8 cellular contexts compared by ENCODE assay signal in the genomic region with DNA sequence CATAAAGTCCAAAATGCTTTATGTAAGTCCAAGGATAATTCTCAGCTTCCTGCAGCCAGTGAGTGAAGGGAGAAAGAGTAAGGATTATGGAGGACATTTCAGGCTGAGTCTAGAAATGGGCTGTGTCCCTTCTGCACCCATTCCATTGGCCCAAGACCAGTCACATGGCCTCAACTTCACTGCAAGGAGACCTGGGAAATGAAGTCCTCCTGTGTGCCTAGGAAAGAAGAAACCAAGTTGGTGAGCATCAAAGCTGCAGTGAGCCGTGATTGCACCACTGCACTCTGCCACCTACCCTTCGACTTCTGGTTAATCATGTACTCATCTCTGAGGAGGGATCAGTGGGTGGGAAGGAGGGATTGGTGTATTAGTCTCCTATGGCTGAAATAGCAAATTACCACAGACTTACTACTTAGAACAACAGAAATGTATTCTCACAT. TPM values are rescaled to one million over a fixed set of nuclear protein-coding genes. Genes with fewer than 3 reads are reported as not detected.
A peak's percentile ranks its signal among the peaks of the same experiment; 100 is the strongest.
DNase-seq lines count a peak whose midpoint lies in the region; ATAC-seq and TF ChIP-seq lines count a peak whose summit lies in the region.

No MANE protein-coding gene starts in this region.

- CTCF ChIA-PET in IMR-90 (lab: Yijun Ruan, JAX): no interaction called here

- POLR2A ChIA-PET in IMR-90 (lab: Charles Lee; ENCODE audit: unreplicated experiment): no interaction called here

- 0 out of 2 replicates have a peak, but pooled peaks cover 5% of the 10 kb centered on the region for H4K20me1 ChIP-seq in IMR-90 (ENCODE audit: insufficient read depth, low read length)

- H2AFZ ChIP-seq in IMR-90 (replicated peaks; ENCODE audit: low read length, poor library complexity): no peak overlapping the region

- DNase-seq in Ammon's horn (ENCODE audit: low spot score) (peak; percentile 80), GM19238 (ENCODE audit: insufficient read length, low spot score) (peak; percentile 63), IMR-90 (peak; percentile 57), T follicular helper cell (ENCODE audit: low read depth) (peak; percentile 53), astrocyte of the cerebellum (ENCODE audit: low read depth) (peak; percentile 4), iris pigment epithelial cell (ENCODE audit: low read depth) (peak; percentile 85), sigmoid colon (no peak)
- peak; percentile 67 for DNase-seq in stimulated activated naive B cell treated with anti-CD40 and anti-IgM and Interleukin-4, amounts not matched to agents 10 μg/mL and 1 μg/mL and 100 μg/mL, for 72 hours

- H3K79me1 ChIP-seq in IMR-90 (ENCODE audit: low read depth in 1 of 2, low read length in 2 of 2): no peaks in the 10 kb centered on the region

- H3K56ac ChIP-seq in IMR-90 (ENCODE audit: extremely low read depth, insufficient read depth, low read length): no peak overlapping the region

- no peak overlapping the region for H3K4me2 ChIP-seq in IMR-90 (ENCODE audit: low read depth, low read length)

- H3K18ac ChIP-seq in IMR-90 (ENCODE audit: low read depth, low read length): no peak overlapping the region

- in situ Hi-C loops in IMR-90 (cut with MboI; ENCODE audit: low sequenced_read_pairs): no loop called here
- in situ Hi-C loops in astrocyte of the cerebellum (cut with HindIII; ENCODE audit: low sequenced_read_pairs): no loop called here

- WGBS in IMR-90 (ENCODE audit: extremely low coverage in 2 of 2, insufficient read length in 1 of 2), 2 experiments: no CpG with 5 or more reads among the region's 2 CpGs
- WGBS in sigmoid colon, 2 donors: 30 to 38% methylated on average over 2 of the region's 2 CpGs

- BruUV-seq in IMR-90 (replicated peaks; lab: Mats Ljungman, UMichigan): no TSS peak

- no peak for TF ChIP-seq EP300 in sigmoid colon (IDR thresholded peaks at IDR 0.05)

- H3K9me3 ChIP-seq in IMR-90 (ENCODE audit: control insufficient read depth, insufficient read depth, low read length) (no peaks in the 10 kb centered on the region), sigmoid colon (no peaks in the 10 kb centered on the region)

- peak; percentile 70 for ATAC-seq in IMR-90 (ENCODE audit: low read depth)
- peak; percentile 57 to 58 for ATAC-seq in stimulated activated naive B cell treated with anti-CD40 and anti-IgM and Interleukin-4, amounts not matched to agents 10 μg/mL and 1 μg/mL and 100 μg/mL, for 72 hours (replicated peaks)

- no peak overlapping the region for H2BK120ac ChIP-seq in IMR-90 (ENCODE audit: low read depth, low read length)

- no peaks in the 10 kb centered on the region for H3K27me3 ChIP-seq in IMR-90 (ENCODE audit: control insufficient read depth, insufficient read depth, low read length)
- no peaks in the 10 kb centered on the region for H3K27me3 ChIP-seq in sigmoid colon

- H4K8ac ChIP-seq in IMR-90 (ENCODE audit: low read depth in 2 of 2, low read length in 2 of 2): no peak overlapping the region; a peak in 1 of 4 replicates

- H3K27me3 Mint-ChIP-seq in stimulated activated naive B cell treated with anti-CD40 and anti-IgM and Interleukin-4, amounts not matched to agents 10 μg/mL and 1 μg/mL and 100 μg/mL, for 72 hours: no peaks in the 10 kb centered on the region

- H3K36me3 ChIP-seq in IMR-90 (ENCODE audit: control insufficient read depth, insufficient read depth, low read length): peaks cover 5% of the 10 kb centered on the region
- H3K36me3 ChIP-seq in sigmoid colon: peaks cover 0 to 5% (median 0%) of the 10 kb centered on the region in 4 donors

- H3K27ac ChIP-seq in IMR-90 (ENCODE audit: insufficient read depth, low read length): no peak overlapping the region
- no peak overlapping the region for H3K27ac ChIP-seq in sigmoid colon

- H2AK5ac ChIP-seq in IMR-90 (ENCODE audit: low read depth, low read length): no peak overlapping the region

- no peak overlapping the region for H4K5ac ChIP-seq in IMR-90 (ENCODE audit: low read depth, low read length)

- H2AK9ac ChIP-seq in IMR-90 (replicated peaks; ENCODE audit: low read depth, low read length, poor library complexity): no peak overlapping the region

- H4K91ac ChIP-seq in IMR-90 (ENCODE audit: insufficient read depth, low read depth, low read length): no peak overlapping the region

- H2BK5ac ChIP-seq in IMR-90 (ENCODE audit: low read depth, low read length, poor library complexity, severe bottlenecking): no peak overlapping the region

- H3K9me3 Mint-ChIP-seq in stimulated activated naive B cell treated with anti-CD40 and anti-IgM and Interleukin-4, amounts not matched to agents 10 μg/mL and 1 μg/mL and 100 μg/mL, for 72 hours: peaks cover 9 to 10% of the 10 kb centered on the region in 2 donors

- dilution Hi-C loops in IMR-90 (cut with HindIII; ENCODE audit: low sequenced_read_pairs, unreplicated experiment): no loop called here

- H2BK15ac ChIP-seq in IMR-90 (ENCODE audit: low read depth, low read length): no peak overlapping the region

- TF ChIP-seq POLR2A in IMR-90 (IDR thresholded peaks at IDR 0.05; ENCODE audit: low read depth, low read length) (no peak), sigmoid colon (IDR thresholded peaks at IDR 0.05) (no peak)

- H3K4me3 ChIP-seq in IMR-90 (ENCODE audit: insufficient read depth, low read depth, low read length): no peak overlapping the region
- H3K4me3 ChIP-seq in astrocyte of the cerebellum (ENCODE audit: low read depth, low read length): no peak overlapping the region
- H3K4me3 ChIP-seq in sigmoid colon: no peak overlapping the region

- H3K23ac ChIP-seq in IMR-90 (ENCODE audit: low read depth, low read length): no peak overlapping the region

- H2BK20ac ChIP-seq in IMR-90 (ENCODE audit: low read depth, low read length): no peak overlapping the region

- peaks cover 21 to 38% of the 10 kb centered on the region in 2 donors for H3K36me3 Mint-ChIP-seq in stimulated activated naive B cell treated with anti-CD40 and anti-IgM and Interleukin-4, amounts not matched to agents 10 μg/mL and 1 μg/mL and 100 μg/mL, for 72 hours

- TF ChIP-seq CTCF in IMR-90 (conservative IDR thresholded peaks at IDR 0.05; ENCODE audit: low read depth, low read length) (no peak), astrocyte of the cerebellum (IDR thresholded peaks at IDR 0.05; ENCODE audit: low read depth, low read length, missing control alignments) (no peak), sigmoid colon (IDR thresholded peaks at IDR 0.05) (no peak)

- H3K14ac ChIP-seq in IMR-90 (replicated peaks; ENCODE audit: low read depth, low read length): no peak overlapping the region

- peaks cover 58 to 91% of the 10 kb centered on the region in 2 donors for H3K4me1 Mint-ChIP-seq in stimulated activated naive B cell treated with anti-CD40 and anti-IgM and Interleukin-4, amounts not matched to agents 10 μg/mL and 1 μg/mL and 100 μg/mL, for 72 hours

- peak overlapping the region; percentile 27 for H3K27ac Mint-ChIP-seq in stimulated activated naive B cell treated with anti-CD40 and anti-IgM and Interleukin-4, amounts not matched to agents 10 μg/mL and 1 μg/mL and 100 μg/mL, for 72 hours

- H3K4me1 ChIP-seq in IMR-90 (ENCODE audit: control insufficient read depth, insufficient read depth, low read length): no peaks in the 10 kb centered on the region
- H3K4me1 ChIP-seq in sigmoid colon: no peaks in the 10 kb centered on the region

- H3K4ac ChIP-seq in IMR-90 (ENCODE audit: low read depth, low read length): no peak overlapping the region

- TF ChIP-seq RAD21 in IMR-90 (IDR thresholded peaks at IDR 0.05; ENCODE audit: low read length): no peak

- no peak overlapping the region for H3K9ac ChIP-seq in IMR-90 (ENCODE audit: low read depth, low read length)

- peaks cover 7% of the 10 kb centered on the region; the same call in 1 of the 2 replicates for H3K9me1 ChIP-seq in IMR-90 (ENCODE audit: insufficient read depth, low read length)

- peak overlapping the region; percentile 35 to 37 for H3K4me3 Mint-ChIP-seq in stimulated activated naive B cell treated with anti-CD40 and anti-IgM and Interleukin-4, amounts not matched to agents 10 μg/mL and 1 μg/mL and 100 μg/mL, for 72 hours

- intact Hi-C loops in IMR-90 (cut with micrococcal nuclease): no loop called here
- intact Hi-C loops in sigmoid colon (cut with DNase I): no loop called here

TF ChIP-seq in IMR-90, 13 proteins besides CTCF, POLR2A, EP300 and RAD21 (continues in another document):
- no peak for TF ChIP-seq NFE2L2 (IDR thresholded peaks at IDR 0.05; ENCODE audit: low read depth, low read length)

RNA-seq across cellular contexts. Expression of a gene that starts 3.6 kb away (rescaled TPM):
- total RNA-seq in IMR-90 (2012; rRNA removed) (not detected in 2 replicates), sigmoid colon (10 to 100 TPM in 1 of 4 donors, 1 to 10 TPM in 3; 5.8 to 10.3 (median 9.2) TPM)
- polyA plus RNA-seq in IMR-90 (2012; rRNA removed) (not detected in 2 replicates), sigmoid colon (100 to 1,000 TPM in 1 of 3 donors, 10 to 100 TPM in 1, 1 to 10 TPM in 1; 7.2 to 220 (median 14.3) TPM)
- not detected in 2 replicates for polyA plus RNA-seq in IMR-90 (2012; cell fraction: cytosol; rRNA removed)
- not detected in 2 replicates for polyA plus RNA-seq in IMR-90 (2012; cell fraction: nucleus; rRNA removed; ENCODE audit: low replicate concordance)

RNA-seq across cellular contexts. Expression of a gene that starts 6.6 kb away (rescaled TPM):
- under 0.01 and 0.18 TPM in 2 replicates for total RNA-seq in IMR-90 (2012; rRNA removed)
- 0.76 and 0.89 TPM in 2 replicates for polyA plus RNA-seq in IMR-90 (2012; rRNA removed)
- 0.20 and 0.30 TPM in 2 replicates for polyA plus RNA-seq in IMR-90 (2012; cell fraction: cytosol; rRNA removed)
- 3.8 and 14.8 TPM in 2 replicates for polyA plus RNA-seq in IMR-90 (2012; cell fraction: nucleus; rRNA removed; ENCODE audit: low replicate concordance)
- 1 to 10 TPM; 1.1 to 3.6 (median 2.2) TPM for total RNA-seq in sigmoid colon
- polyA plus RNA-seq in sigmoid colon: under 1 TPM in 2 of 3 donors, not detected in 1; under 0.01 to 0.85 TPM

RNA-seq across cellular contexts. Expression of a gene that starts 30.6 kb away (rescaled TPM):
- 30.8 and 31.7 TPM in 2 replicates for total RNA-seq in IMR-90 (2012; rRNA removed)
- polyA plus RNA-seq in IMR-90 (2012; rRNA removed): 33.6 and 37.6 TPM in 2 replicates
- polyA plus RNA-seq in IMR-90 (2012; cell fraction: cytosol; rRNA removed): 30.8 and 35.5 TPM in 2 replicates
- 30.3 and 49.5 TPM in 2 replicates for polyA plus RNA-seq in IMR-90 (2012; cell fraction: nucleus; rRNA removed; ENCODE audit: low replicate concordance)
- total RNA-seq in sigmoid colon: 10 to 100 TPM; 60.6 to 74.9 (median 61.3) TPM
- 10 to 100 TPM in 2 of 3 donors, 1 to 10 TPM in 1; 5.8 to 17.9 (median 10.2) TPM for polyA plus RNA-seq in sigmoid colon

RNA-seq across cellular contexts. Expression of a gene that starts 32.0 kb away (rescaled TPM):
- total RNA-seq in IMR-90 (2012; rRNA removed) (not detected in 2 replicates), sigmoid colon (1 to 10 TPM in 2 of 4 donors, not detected in 2; 1.8 to 2.0 TPM)
- polyA plus RNA-seq in IMR-90 (2012; rRNA removed) (0.67 TPM in 2 replicates), sigmoid colon (1 to 10 TPM in 1 of 3 donors, under 1 TPM in 1, not detected in 1; 0.17 to 3.6 TPM)
- polyA plus RNA-seq in IMR-90 (2012; cell fraction: cytosol; rRNA removed): 0.25 and 0.31 TPM in 2 replicates
- polyA plus RNA-seq in IMR-90 (2012; cell fraction: nucleus; rRNA removed; ENCODE audit: low replicate concordance): 0.20 and 0.29 TPM in 2 replicates

RNA-seq across cellular contexts. Expression of a gene that starts 56.4 kb away (rescaled TPM):
- total RNA-seq in IMR-90 (2012; rRNA removed): not detected in 2 replicates
- not detected in 2 replicates for polyA plus RNA-seq in IMR-90 (2012; rRNA removed)
- not detected in 2 replicates for polyA plus RNA-seq in IMR-90 (2012; cell fraction: cytosol; rRNA removed)
- 0.05 TPM in 1 of 2 replicates, not detected in the other for polyA plus RNA-seq in IMR-90 (2012; cell fraction: nucleus; rRNA removed; ENCODE audit: low replicate concordance)
- total RNA-seq in sigmoid colon: not detected
- polyA plus RNA-seq in sigmoid colon: under 1 TPM in 1 of 3 donors, not detected in 2; 0.04 TPM
